12 cellular contexts compared by ENCODE assay signal in the genomic region with DNA sequence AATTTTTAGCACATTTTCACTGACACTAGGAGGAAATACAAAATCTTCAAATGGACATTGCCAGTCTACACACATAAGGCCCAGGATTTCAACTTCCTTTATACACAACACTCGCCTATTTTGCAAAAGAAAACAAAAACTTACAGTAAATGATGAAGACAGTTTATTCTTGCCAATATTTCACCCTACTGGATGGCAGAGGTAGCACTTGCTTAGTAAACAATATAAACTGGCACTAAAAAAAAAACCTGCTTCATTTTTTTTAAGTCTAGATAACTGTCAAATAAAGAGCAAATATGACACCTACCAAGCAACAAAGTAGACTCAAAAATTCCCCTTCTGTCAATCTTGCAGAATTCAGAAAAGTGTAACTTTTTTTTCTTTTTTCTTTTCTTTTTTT.
"Had no signal": no experiment of that assay in that cellular context is flagged by ENCODE, and none has a peak within 500 bp of the region (broad histone marks: within the 10 kb centered on the region; RNA-seq: fewer than 3 reads in every experiment).

No MANE protein-coding gene starts in this region.

- H3K4me1 ChIP-seq: sigmoid colon had no signal

- ATAC-seq: esophagus mucosa; stimulated activated naive CD8-positive, alpha-beta T cell treated with anti-CD3 and anti-CD28 coated beads, Interleukin-15, amount 100 ng/mL, for 72 hours had no signal

- DNase-seq: activated CD4-positive, alpha-beta T cell treated with anti-CD3 and anti-CD28 coated beads, Interleukin-2, amount 10 ng/mL, durations not matched to agents 24 days and 14 days; activated effector memory CD4-positive, alpha-beta T cell treated with Interleukin-2 at 50 U/mL for 16 hours; foreskin melanocyte; heart right ventricle; left ventricle myocardium inferior; sigmoid colon; stimulated activated CD4-positive, alpha-beta T cell treated with anti-CD3 and anti-CD28 coated beads, Interleukin-12 subunit alpha, Interleukin-12 subunit beta, amount 100 ng/mL, for 4 hours; stimulated activated CD8-positive, alpha-beta memory T cell treated with anti-CD3 and anti-CD28 coated beads, Interleukin-4, amount 100 ng/mL, for 48 hours; stimulated activated naive CD8-positive, alpha-beta T cell treated with anti-CD3 and anti-CD28 coated beads, Interleukin-15, amount 100 ng/mL, for 72 hours; T-helper 9 cell had no signal

- H3K9me3 ChIP-seq: heart right ventricle, left ventricle myocardium inferior, sigmoid colon, thoracic aorta had no signal

- H3K27me3 ChIP-seq: heart right ventricle, sigmoid colon had no signal

- H3K27ac ChIP-seq: sigmoid colon, thoracic aorta had no signal

- H3K4me3 ChIP-seq: sigmoid colon, thoracic aorta had no signal
